In genomic region chr2:164717000-164717597, GRCh38 we compare ENCODE assay signal across 10 cellular contexts.
DNase-seq lines count a peak whose midpoint lies in the region; ATAC-seq and TF ChIP-seq lines count a peak whose summit lies in the region.
"Had no signal": no experiment of that assay in that cellular context is flagged by ENCODE, and none has a peak within 500 bp of the region (broad histone marks: within the 10 kb centered on the region; RNA-seq: fewer than 3 reads in every experiment).

No MANE protein-coding gene starts in this region.

- H3K36me3 Mint-ChIP-seq in activated naive CD8-positive, alpha-beta T cell treated with anti-CD3 and anti-CD28 coated beads for 36 hours, result no peaks in the 10 kb centered on the region

- no peaks in the 10 kb centered on the region for H3K27me3 Mint-ChIP-seq in activated naive CD8-positive, alpha-beta T cell treated with anti-CD3 and anti-CD28 coated beads for 36 hours

- H3K27me3 ChIP-seq in HL-60 (ENCODE audit: insufficient read depth, poor library complexity, severe bottlenecking), result no peaks in the 10 kb centered on the region

- no peak overlapping the region for H3K27ac ChIP-seq in HL-60 (replicated peaks)
- H3K27ac ChIP-seq: prostate gland had no signal

- no peak overlapping the region for H3K4me3 ChIP-seq in HL-60 (replicated peaks; ENCODE audit: insufficient read depth, low read length)
- H3K4me3 ChIP-seq: prostate gland had no signal

- DNase-seq in COR-L47 (lab: John Stamatoyannopoulos, UW) (peak; percentile 25), HL-60 (ENCODE audit: low read depth in 1 of 2, low spot score in 1 of 2) (no peak), astrocyte of the hippocampus (ENCODE audit: low read depth, low spot score) (peak; percentile 42), lung microvascular endothelial cell (ENCODE audit: low read depth in 2 of 2) (peak; percentile 43 to 55), omental fat pad (ENCODE audit: low spot score) (no peak)
- no peak for DNase-seq in activated naive CD8-positive, alpha-beta T cell treated with anti-CD3 and anti-CD28 coated beads for 36 hours
- DNase-seq: activated CD8-positive, alpha-beta memory T cell treated with anti-CD3 and anti-CD28 coated beads, Interleukin-2, amount 50 U/mL, for 4 hours had no signal

- no peaks in the 10 kb centered on the region for H3K9me3 Mint-ChIP-seq in activated naive CD8-positive, alpha-beta T cell treated with anti-CD3 and anti-CD28 coated beads for 36 hours

- no peak overlapping the region for H3K27ac Mint-ChIP-seq in activated naive CD8-positive, alpha-beta T cell treated with anti-CD3 and anti-CD28 coated beads for 36 hours

- no peak overlapping the region for H3K4me3 Mint-ChIP-seq in activated naive CD8-positive, alpha-beta T cell treated with anti-CD3 and anti-CD28 coated beads for 36 hours

- no peak for ATAC-seq in omental fat pad (ENCODE audit: low FRiP score)
- no peak for ATAC-seq in HG02852 (IDR thresholded peaks at IDR 0.05; ENCODE audit: unreplicated experiment)
- ATAC-seq in GM18858 (IDR thresholded peaks at IDR 0.05; ENCODE audit: unreplicated experiment), result no peak

- TF ChIP-seq CTCF in HL-60 (IDR thresholded peaks at IDR 0.05; ENCODE audit: insufficient read depth, low read length), result peak; percentile 25
- TF ChIP-seq CTCF in omental fat pad (IDR thresholded peaks at IDR 0.05), result no peak

- no peaks in the 10 kb centered on the region for H3K4me1 Mint-ChIP-seq in activated naive CD8-positive, alpha-beta T cell treated with anti-CD3 and anti-CD28 coated beads for 36 hours

Comparison
In these comparisons a context has a peak if more than half of its experiments do, and no peak if none do; other contexts are left out.
1. DNase-seq: peak in COR-L47 (single experiment), astrocyte of the hippocampus (single experiment) and lung microvascular endothelial cell (2 of 2); none in HL-60 (0 of 2), omental fat pad (single experiment) and activated naive CD8-positive, alpha-beta T cell treated with anti-CD3 and anti-CD28 coated beads for 36 hours (single experiment).